Comparison of ENCODE assay signal across 23 cellular contexts in genomic region chr11:115475564-115475963, GRCh38. TPM values are rescaled to one million over a fixed set of nuclear protein-coding genes. Genes with fewer than 3 reads are reported as not detected.
A peak's percentile ranks its signal among the peaks of the same experiment; 100 is the strongest.
DNase-seq lines count a peak whose midpoint lies in the region; ATAC-seq, FAIRE-seq and TF ChIP-seq lines count a peak whose summit lies in the region.
"Had no signal": no experiment of that assay in that cellular context is flagged by ENCODE, and none has a peak within 500 bp of the region (broad histone marks: within the 10 kb centered on the region; RNA-seq: fewer than 3 reads in every experiment).

No MANE protein-coding gene starts in this region.

- no peak for TF ChIP-seq POLR2A in HepG2 (IDR thresholded peaks at IDR 0.05; ENCODE audit: insufficient read depth in 1 of 2, low read depth in 2 of 2, low read length in 2 of 2)

- peak; percentile 43 for DNase-seq in NCI-H146 treated with DMSO at 0.1 percent for 48 hours (lab: John Stamatoyannopoulos, UW; ENCODE audit: unreplicated experiment)
- DNase-seq in HepG2 (ENCODE audit: low spot score): peak; percentile 65
- no peak for DNase-seq in middle frontal gyrus (ENCODE audit: extremely low spot score, low spot score)
- no peak for DNase-seq in MG63
- no peak for DNase-seq in glomerular visceral epithelial cell (ENCODE audit: extremely low spot score)
- DNase-seq: 8988T; ACHN; BE2C; CD4-positive, alpha-beta memory T cell; CD4-positive, CD25-positive, alpha-beta regulatory T cell; CD8-positive, alpha-beta memory T cell; DMS 273 treated with DMSO at 0.1 percent for 48 hours; DMS153; DMS53; DMS79; DND-41; EL; GDM1 had no signal

- intact Hi-C loops in HepG2 (cut with micrococcal nuclease; ENCODE audit: unreplicated experiment): no loop called here

- H3K27ac ChIP-seq in HepG2 (ENCODE audit: extremely low read length, insufficient read depth, low read length): peak overlapping the region; percentile 66
- H3K27ac ChIP-seq: BLaER1 had no signal

- H3K4me3 ChIP-seq in HepG2 (replicated peaks in 1 of 3; ENCODE audit: insufficient read depth in 1 of 3, low read depth in 2 of 3, low read length in 3 of 3) (no peak overlapping the region), MG63 (no peak overlapping the region)
- H3K4me3 ChIP-seq: BLaER1, GM12878 had no signal

- H3K79me2 ChIP-seq in HepG2 (ENCODE audit: insufficient read depth, low read length): peaks cover 69% of the 10 kb centered on the region

- no TSS peak for BruUV-seq in HepG2 (replicated peaks; lab: Mats Ljungman, UMichigan)

- H3K4me2 ChIP-seq in HepG2 (ENCODE audit: low read depth, low read length): no peak overlapping the region
- H3K4me2 ChIP-seq: BLaER1 had no signal

- H3K27me3 ChIP-seq in HepG2 (ENCODE audit: control insufficient read depth in 1 of 2, insufficient read depth in 2 of 2, low read length in 2 of 2): no peaks in the 10 kb centered on the region
- no peaks in the 10 kb centered on the region for H3K27me3 ChIP-seq in MG63
- H3K27me3 ChIP-seq: BE2C, BLaER1 had no signal

- peak; percentile 91 for ATAC-seq in HepG2
- ATAC-seq: GM12878 had no signal

- H3K9ac ChIP-seq in HepG2 (ENCODE audit: insufficient read depth, low read depth, low read length): no peak overlapping the region
- H3K9ac ChIP-seq: BLaER1 had no signal

- peaks cover 19% of the 10 kb centered on the region; the same call in 1 of the 2 replicates for H4K20me1 ChIP-seq in HepG2 (ENCODE audit: insufficient read depth, low read length)
- H4K20me1 ChIP-seq: BLaER1 had no signal

- in situ Hi-C loops in HepG2 (cut with HindIII; ENCODE audit: extremely low pct_ligation_motif_present, low pct_unique_long_range_greater_than_20kb): no loop called here

- peak; percentile 24; the same call in 1 of the 2 replicates for TF ChIP-seq RAD21 in HepG2 (CRISPR knock-in tag; IDR thresholded peaks at IDR 0.05)

- TF ChIP-seq CTCF in HepG2 (CRISPR knock-in tag; IDR thresholded peaks at IDR 0.05): peak; percentile 47

- no peak overlapping the region for H2AFZ ChIP-seq in HepG2 (ENCODE audit: low read length)

- H3K9me3 ChIP-seq in HepG2 (ENCODE audit: low read length) (no peaks in the 10 kb centered on the region), MG63 (no peaks in the 10 kb centered on the region)
- H3K9me3 ChIP-seq: BE2C, BLaER1 had no signal

- 31% methylated on average over 4 of the region's 4 CpGs for WGBS in HepG2 (ENCODE audit: low lambda C conversion rate)

- TF ChIP-seq EP300 in HepG2 (IDR thresholded peaks at IDR 0.05; ENCODE audit: low read depth in 2 of 2, low read length in 2 of 2) (peak in 1 of 2 experiments; percentile 25; a peak in 1 of 4 replicates), HepG2 (CRISPR knock-in tag; IDR thresholded peaks at IDR 0.05; ENCODE audit: borderline replicate concordance) (no peak)

- H3K4me1 ChIP-seq in HepG2 (ENCODE audit: insufficient read depth, low read length): peaks cover 52% of the 10 kb centered on the region
- H3K4me1 ChIP-seq: BLaER1 had no signal

- H3K36me3 ChIP-seq in HepG2 (replicated peaks in 1 of 2; ENCODE audit: control insufficient read depth in 1 of 2, insufficient read depth in 2 of 2, low read length in 2 of 2) (no peaks in the 10 kb centered on the region; a peak in 1 of 5 replicates), MG63 (no peaks in the 10 kb centered on the region)
- H3K36me3 ChIP-seq: BE2C, BLaER1 had no signal

- CTCF ChIA-PET in HepG2 (lab: Yijun Ruan, JAX; ENCODE audit: low intra/inter-chr PET ratio, low total read pairs): no interaction called here

- FAIRE-seq in HepG2 (lab: Jason Lieb, UNC): no peak
- FAIRE-seq: GM12878, GM18507 had no signal

- POLR2A ChIA-PET in HepG2 (lab: Yijun Ruan, JAX): no interaction called here

TF ChIP-seq in HepG2, 621 proteins besides CTCF, POLR2A, EP300 and RAD21 (continues in another document):
- peak; percentile 88 for TF ChIP-seq PPARG (CRISPR knock-in tag; conservative IDR thresholded peaks at IDR 0.05)
- peak; percentile 62; the same call in 1 of the 2 replicates for TF ChIP-seq HNF4G (IDR thresholded peaks at IDR 0.05; ENCODE audit: borderline replicate concordance, low read depth, low read length)
- no peak for TF ChIP-seq HNF4G (CRISPR knock-in tag; IDR thresholded peaks at IDR 0.05; ENCODE audit: borderline replicate concordance, low read depth)
- no peak for TF ChIP-seq ZNF879 (CRISPR knock-in tag; IDR thresholded peaks at IDR 0.05)
- no peak for TF ChIP-seq CCDC6 (CRISPR knock-in tag; IDR thresholded peaks at IDR 0.05)
- no peak for TF ChIP-seq HHEX (CRISPR knock-in tag; IDR thresholded peaks at IDR 0.05)
- peak; percentile 61 for TF ChIP-seq POGZ (CRISPR knock-in tag; IDR thresholded peaks at IDR 0.05)
- TF ChIP-seq ZNF264 (CRISPR knock-in tag; IDR thresholded peaks at IDR 0.05): no peak
- no peak for TF ChIP-seq PHF21A (CRISPR knock-in tag; IDR thresholded peaks at IDR 0.05)
- TF ChIP-seq ARHGAP35 (CRISPR knock-in tag; IDR thresholded peaks at IDR 0.05; ENCODE audit: borderline replicate concordance): no peak
- peak; percentile 44; the same call in 1 of the 2 replicates for TF ChIP-seq ZBTB20 (CRISPR knock-in tag; IDR thresholded peaks at IDR 0.05; ENCODE audit: borderline replicate concordance, low read depth)
- TF ChIP-seq SRSF1 (optimal IDR thresholded peaks at IDR 0.05; ENCODE audit: low read depth, low read length): no peak
- TF ChIP-seq ARID5B (CRISPR knock-in tag; IDR thresholded peaks at IDR 0.05): peak; percentile 34; the same call in 1 of the 2 replicates
- TF ChIP-seq ZNF567 (CRISPR knock-in tag; IDR thresholded peaks at IDR 0.05; ENCODE audit: borderline replicate concordance): no peak
- TF ChIP-seq RFX1 (IDR thresholded peaks at IDR 0.05): peak; percentile 58

RNA-seq across cellular contexts. Expression of gene CADM1, which starts 28.7 kb away (rescaled TPM):
- total RNA-seq in HepG2 (2016; rRNA removed; fragmentation: Illumina TruSeq; extraction: Trizol): 62.2 and 122 TPM in 2 replicates
- total RNA-seq in HepG2 (2016; cell fraction: cytosol; rRNA removed; fragmentation: Illumina TruSeq; extraction: Trizol; ENCODE audit: low read depth): 20.6 and 22.4 TPM in 2 replicates
- total RNA-seq in HepG2 (2016; cell fraction: insoluble cytoplasmic fraction; rRNA removed; fragmentation: Illumina TruSeq; extraction: Trizol): 50.3 and 115 TPM in 2 replicates
- total RNA-seq in HepG2 (2016; cell fraction: membrane; rRNA removed; fragmentation: Illumina TruSeq; extraction: Trizol): 22.9 and 28.5 TPM in 2 replicates
- 159 and 163 TPM in 2 replicates for total RNA-seq in HepG2 (2016; cell fraction: nucleus; rRNA removed; fragmentation: Illumina TruSeq; extraction: Trizol)
- polyA plus RNA-seq in HepG2 (2011; rRNA removed): 61.6 and 71.3 TPM in 2 replicates
- 52.5 and 58.8 TPM in 2 replicates for polyA plus RNA-seq in HepG2 (2011; cell fraction: cytosol; rRNA removed)
- polyA plus RNA-seq in HepG2 (2011; cell fraction: nucleus; rRNA removed): 32.4 and 35.9 TPM in 2 replicates
- polyA plus RNA-seq in HepG2 (2012): 84.1 and 86.8 TPM in 2 replicates
- 8.7 and 9.1 TPM in 2 replicates for polyA plus RNA-seq in HepG2 (2016; cell fraction: cytosol; fragmentation: Illumina TruSeq; extraction: Trizol; ENCODE audit: low read depth)
- 40.6 and 51.1 TPM in 2 replicates for polyA plus RNA-seq in HepG2 (2016; cell fraction: insoluble cytoplasmic fraction; fragmentation: Illumina TruSeq; extraction: Trizol; ENCODE audit: low read depth)
- polyA plus RNA-seq in HepG2 (2016; cell fraction: membrane; fragmentation: Illumina TruSeq; extraction: Trizol; ENCODE audit: low read depth): 8.6 and 11.4 TPM in 2 replicates
- polyA plus RNA-seq in HepG2 (2016; cell fraction: nucleus; fragmentation: Illumina TruSeq; extraction: Trizol; ENCODE audit: insufficient read depth, low read depth): 126 and 127 TPM in 2 replicates
- 78.2 TPM in 1 of 2 replicates, not detected in the other for polyA minus RNA-seq in HepG2 (2011; rRNA and poly(A)+ RNA removed; ENCODE audit: low replicate concordance)
- polyA minus RNA-seq in HepG2 (2011; cell fraction: cytosol; rRNA and poly(A)+ RNA removed): 56.0 and 62.6 TPM in 2 replicates
- 161 and 188 TPM in 2 replicates for polyA minus RNA-seq in HepG2 (2011; cell fraction: nucleus; rRNA and poly(A)+ RNA removed)
- total RNA-seq in MG63 (2014; rRNA removed; shearing (Covaris generic); ENCODE audit: low replicate concordance): 34.4 and 49.3 TPM in 2 replicates
- total RNA-seq: G401 had no signal
- polyA plus RNA-seq: CD14-positive monocyte had no signal

Comparison
In these comparisons a context has a peak if more than half of its experiments do, and no peak if none do; other contexts are left out.
1. DNase-seq: peak in NCI-H146 treated with DMSO at 0.1 percent for 48 hours (single experiment) and HepG2 (single experiment); none in middle frontal gyrus (single experiment), MG63 (single experiment) and glomerular visceral epithelial cell (single experiment).